ENCODE assay signal across 12 cellular contexts in the genomic region with DNA sequence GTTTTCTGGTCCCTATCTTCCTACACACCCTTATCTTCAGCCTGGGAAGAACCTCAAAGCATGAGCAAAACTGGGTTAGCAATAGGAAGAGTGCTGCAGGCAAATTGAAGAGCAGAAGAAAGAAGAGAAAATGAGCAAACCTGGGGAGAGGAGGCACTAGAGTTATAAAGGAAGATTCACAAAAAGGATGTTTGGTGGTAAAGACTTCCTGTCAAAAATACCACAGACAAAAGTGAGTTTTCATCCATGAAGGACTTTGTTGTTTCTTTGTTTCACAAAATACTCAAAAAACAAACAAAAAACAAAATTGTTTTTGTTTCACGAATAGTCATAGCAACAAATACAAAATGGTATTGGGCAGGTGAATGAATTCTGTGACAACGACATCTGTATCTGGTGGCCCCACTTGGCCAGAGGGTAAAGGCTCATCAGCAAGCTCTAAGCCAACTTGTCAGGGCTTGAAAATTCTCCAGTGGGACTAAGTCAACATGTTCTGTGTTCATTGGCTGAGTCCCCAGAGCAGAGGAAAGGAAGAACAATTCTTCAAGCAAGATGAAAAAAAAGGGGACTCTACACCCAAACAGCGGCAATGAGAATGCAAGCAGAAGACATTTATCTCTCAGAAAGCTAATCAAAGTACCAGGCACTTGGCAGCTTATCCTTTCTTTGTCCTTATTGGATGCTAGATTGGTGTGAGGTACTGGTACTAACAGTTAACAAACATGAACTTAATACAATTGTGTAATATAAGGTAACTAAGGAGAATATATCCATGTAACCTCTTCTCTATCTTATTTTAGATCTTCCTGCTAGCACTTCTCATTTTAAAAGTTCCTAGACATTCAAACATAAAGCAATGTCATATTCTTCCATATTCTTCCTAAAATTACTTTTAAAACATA. TPM values are rescaled to one million over a fixed set of nuclear protein-coding genes. Genes with fewer than 3 reads are reported as not detected.
DNase-seq lines count a peak whose midpoint lies in the region; ATAC-seq and TF ChIP-seq lines count a peak whose summit lies in the region.
"Had no signal": no experiment of that assay in that cellular context is flagged by ENCODE, and none has a peak within 500 bp of the region (broad histone marks: within the 10 kb centered on the region; RNA-seq: fewer than 3 reads in every experiment).

No MANE protein-coding gene starts in this region.

- no peaks in the 10 kb centered on the region for H3K36me3 ChIP-seq in BLaER1

- H3K4me3 Mint-ChIP-seq in memory B cell, result peak overlapping the region; percentile 11

- no peaks in the 10 kb centered on the region for H3K27me3 ChIP-seq in BLaER1

- H3K36me3 Mint-ChIP-seq in memory B cell, result no peaks in the 10 kb centered on the region

- in situ Hi-C loops in astrocyte of the cerebellum (cut with HindIII; ENCODE audit: low sequenced_read_pairs), result no loop called here

- peak overlapping the region; percentile 79 for H3K4me2 ChIP-seq in BLaER1

- no peaks in the 10 kb centered on the region for H3K9me3 Mint-ChIP-seq in memory B cell

- ATAC-seq in memory B cell (ENCODE audit: low read depth), result peak; percentile 25
- no peak for ATAC-seq in HG03469 (IDR thresholded peaks at IDR 0.05; ENCODE audit: unreplicated experiment)

- peak; percentile 43 for DNase-seq in Jurkat, Clone E6-1 (ENCODE audit: low read depth, low spot score)
- peak; percentile 19 for DNase-seq in astrocyte of the cerebellum (ENCODE audit: low read depth)
- no peak for DNase-seq in memory B cell (ENCODE audit: low spot score in 2 of 2)
- DNase-seq in SW480 (ENCODE audit: low spot score), result no peak
- DNase-seq in NAMALWA (ENCODE audit: low spot score), result no peak
- DNase-seq in stimulated activated CD4-positive, alpha-beta T cell treated with anti-CD3 and anti-CD28 coated beads, Interleukin-2, amount 100 ng/mL, for 48 hours, result no peak
- DNase-seq: activated T-cell treated with anti-CD3 and anti-CD28 coated beads, Interleukin-2, amount 50 U/mL, for 1 hour; mesendoderm; NCI-H1092 had no signal

- peaks cover 43% of the 10 kb centered on the region for H3K4me1 ChIP-seq in BLaER1

- H3K4me1 Mint-ChIP-seq in memory B cell, result peaks cover 27% of the 10 kb centered on the region

- H3K27ac Mint-ChIP-seq in memory B cell, result no peak overlapping the region

- H3K4me3 ChIP-seq in BLaER1 (no peak overlapping the region), astrocyte of the cerebellum (ENCODE audit: low read depth, low read length) (no peak overlapping the region)
- H3K4me3 ChIP-seq in Jurkat, Clone E6-1 (ENCODE audit: low read length), result peak overlapping the region; percentile 9; the same call in 1 of the 2 replicates

- no peaks in the 10 kb centered on the region for H3K9me3 ChIP-seq in BLaER1

- H3K27ac ChIP-seq in BLaER1, result no peak overlapping the region
- H3K27ac ChIP-seq: epithelial cell of prostate had no signal

- H4K20me1 ChIP-seq in BLaER1, result no peaks in the 10 kb centered on the region

- H3K9ac ChIP-seq in BLaER1, result no peak overlapping the region

- no peak for TF ChIP-seq CTCF in astrocyte of the cerebellum (IDR thresholded peaks at IDR 0.05; ENCODE audit: low read depth, low read length, missing control alignments)

- peaks cover 5% of the 10 kb centered on the region for H3K27me3 Mint-ChIP-seq in memory B cell

RNA-seq across cellular contexts. Expression of a gene that starts 9.7 kb away (rescaled TPM):
- polyA plus RNA-seq in Jurkat, Clone E6-1 (2012; ENCODE audit: insufficient read depth, insufficient read length), result 2.2 TPM

Comparison
In these comparisons a context has a peak if more than half of its experiments do, and no peak if none do; other contexts are left out.
1. DNase-seq: peak in Jurkat, Clone E6-1 (single experiment) and astrocyte of the cerebellum (single experiment); none in memory B cell (0 of 2), SW480 (single experiment), NAMALWA (single experiment) and stimulated activated CD4-positive, alpha-beta T cell treated with anti-CD3 and anti-CD28 coated beads, Interleukin-2, amount 100 ng/mL, for 48 hours (0 of 2).